8 cellular contexts compared by ENCODE assay signal in genomic region chr14:66507722-66508546, GRCh38. TPM values are rescaled to one million over a fixed set of nuclear protein-coding genes. Genes with fewer than 3 reads are reported as not detected.
DNase-seq lines count a peak whose midpoint lies in the region; FAIRE-seq and TF ChIP-seq lines count a peak whose summit lies in the region.

Gene GPHN (plus strand): TSS chr14:66508147.

- H3K4me3 ChIP-seq in Loucy (ENCODE audit: low read length, poor library complexity, severe bottlenecking) = peak within 1 kb of the TSS; percentile 99
- peak within 1 kb of the TSS; percentile 68 to 77 for H3K4me3 ChIP-seq in neutrophil (ENCODE audit: low read depth in 1 of 2, low read length in 1 of 2)

- peak within 1 kb of the TSS; percentile 82 for H2AFZ ChIP-seq in Loucy (ENCODE audit: low read length)

- peaks cover 28% of the 10 kb centered on the region for H3K4me1 Mint-ChIP-seq in activated naive CD4-positive, alpha-beta T cell treated with anti-CD3 and anti-CD28 coated beads for 36 hours (ENCODE audit: low read depth)

- no peaks in the 10 kb centered on the region for H3K36me3 ChIP-seq in Loucy (ENCODE audit: insufficient read depth, low read length)
- H3K36me3 ChIP-seq in neutrophil = no peaks in the 10 kb centered on the region

- peaks cover 31% of the 10 kb centered on the region for H3K4me1 ChIP-seq in Loucy (ENCODE audit: insufficient read depth, low read length, poor library complexity, severe bottlenecking)
- peaks cover 24 to 28% of the 10 kb centered on the region in 2 experiments for H3K4me1 ChIP-seq in neutrophil (ENCODE audit: control insufficient read depth in 1 of 2, insufficient read depth in 1 of 2, low read depth in 1 of 2, low read length in 1 of 2)

- peaks cover 46% of the 10 kb centered on the region for H4K20me1 ChIP-seq in Loucy (ENCODE audit: insufficient read depth, low read length, poor library complexity, severe bottlenecking)

- H3K9me3 ChIP-seq in Loucy (ENCODE audit: insufficient read depth, low read depth, low read length) (no peaks in the 10 kb centered on the region), neutrophil (no peaks in the 10 kb centered on the region)

- peaks cover 46% of the 10 kb centered on the region for H3K79me2 ChIP-seq in Loucy (ENCODE audit: insufficient read depth, low read length)

- no peak for FAIRE-seq in frontal cortex (lab: Jason Lieb, UNC)

- no peaks in the 10 kb centered on the region for H3F3A ChIP-seq in Loucy (ENCODE audit: low read depth)

- TF ChIP-seq CTCF in Loucy (conservative IDR thresholded peaks at IDR 0.05; ENCODE audit: low read length) (0 out of 2 replicates have a peak, but pooled peaks have one; percentile 17), neutrophil (IDR thresholded peaks at IDR 0.05) (no peak)

- H3K27ac ChIP-seq in neutrophil (no peak within 1 kb of the TSS), substantia nigra (ENCODE audit: low read depth, low read length, poor library complexity, severe bottlenecking) (peak within 1 kb of the TSS; percentile 90)

- peak within 1 kb of the TSS; percentile 85 for H3K27ac Mint-ChIP-seq in activated naive CD4-positive, alpha-beta T cell treated with anti-CD3 and anti-CD28 coated beads for 36 hours

- H3K9ac ChIP-seq in Loucy (ENCODE audit: low read depth, low read length, poor library complexity, severe bottlenecking) = peak within 1 kb of the TSS; percentile 93

- peaks cover 7% of the 10 kb centered on the region for H3K27me3 Mint-ChIP-seq in activated naive CD4-positive, alpha-beta T cell treated with anti-CD3 and anti-CD28 coated beads for 36 hours (ENCODE audit: low read depth)

- peak within 1 kb of the TSS; percentile 94 for H3K4me2 ChIP-seq in Loucy (ENCODE audit: low read depth, low read length, poor library complexity, severe bottlenecking)

- CTCF ChIA-PET in activated naive CD4-positive, alpha-beta T cell treated with anti-CD3 and anti-CD28 coated beads for 36 hours (lab: Charles Lee) = interaction anchor here (0.8 to 1.9 kb wide), 5 partner anchors 11 to 643 kb away, joined by 3 to 7 read pairs (median 3); no protein-coding TSS in a partner anchor

- intact Hi-C loops in activated naive CD4-positive, alpha-beta T cell treated with anti-CD3 and anti-CD28 coated beads for 36 hours (cut with micrococcal nuclease) = loop anchor here (1.0 to 10.0 kb wide), 11 partner anchors 13 to 1406 kb away; partner anchors contain the start of genes EIF2S1, MAX, PALS1 and RDH11

- DNase-seq in ELF-1 (ENCODE audit: low read depth, low spot score) (peak; percentile 98), H4 (ENCODE audit: low spot score) (peak; percentile 98), SK-MEL-5 (ENCODE audit: low read depth, low spot score) (peak; percentile 98), frontal cortex (ENCODE audit: low spot score in 2 of 2) (peak; percentile 85 to 89), substantia nigra (lab: John Stamatoyannopoulos, UW) (peak; percentile 65 to 96 (median 92))
- DNase-seq in activated naive CD4-positive, alpha-beta T cell treated with anti-CD3 and anti-CD28 coated beads for 36 hours = peak; percentile 92

- no peaks in the 10 kb centered on the region for H3K9me3 Mint-ChIP-seq in activated naive CD4-positive, alpha-beta T cell treated with anti-CD3 and anti-CD28 coated beads for 36 hours

- H3K27me3 ChIP-seq in Loucy (ENCODE audit: insufficient read depth, low read length, poor library complexity, severe bottlenecking) (no peaks in the 10 kb centered on the region), neutrophil (peaks cover 48% of the 10 kb centered on the region)

- in situ Hi-C loops in SK-MEL-5 (cut with HindIII; ENCODE audit: low pct_unique_long_range_greater_than_20kb, low sequenced_read_pairs) = no loop called here

- H3K36me3 Mint-ChIP-seq in activated naive CD4-positive, alpha-beta T cell treated with anti-CD3 and anti-CD28 coated beads for 36 hours (ENCODE audit: low read depth) = peaks cover 3% of the 10 kb centered on the region

- peak within 1 kb of the TSS; percentile 96 for H3K4me3 Mint-ChIP-seq in activated naive CD4-positive, alpha-beta T cell treated with anti-CD3 and anti-CD28 coated beads for 36 hours

- H3K9me2 ChIP-seq in Loucy (replicated peaks; ENCODE audit: low read depth, low read length) = no peaks in the 10 kb centered on the region

RNA-seq across cellular contexts. Expression of gene GPHN, which starts in this region (rescaled TPM):
- total RNA-seq in H4 (2014; rRNA removed; shearing (Covaris generic)) = 11.6 and 44.6 TPM in 2 replicates
- total RNA-seq in SK-MEL-5 (2014; rRNA removed; shearing (Covaris generic)) = 28.6 and 29.4 TPM in 2 replicates
- 27.1 and 63.7 TPM in 2 replicates for polyA plus RNA-seq in SK-MEL-5 (2015; cell fraction: cytosol; rRNA removed)
- 10.3 and 23.0 TPM in 2 replicates for polyA plus RNA-seq in SK-MEL-5 (2015; cell fraction: nucleus; rRNA removed)
- 10 to 100 TPM; 14.2 to 21.4 TPM for total RNA-seq in activated naive CD4-positive, alpha-beta T cell treated with anti-CD3 and anti-CD28 coated beads for 36 hours
- 102 TPM for total RNA-seq in frontal cortex
